1 cellular context compared by ENCODE assay signal in the genomic region with DNA sequence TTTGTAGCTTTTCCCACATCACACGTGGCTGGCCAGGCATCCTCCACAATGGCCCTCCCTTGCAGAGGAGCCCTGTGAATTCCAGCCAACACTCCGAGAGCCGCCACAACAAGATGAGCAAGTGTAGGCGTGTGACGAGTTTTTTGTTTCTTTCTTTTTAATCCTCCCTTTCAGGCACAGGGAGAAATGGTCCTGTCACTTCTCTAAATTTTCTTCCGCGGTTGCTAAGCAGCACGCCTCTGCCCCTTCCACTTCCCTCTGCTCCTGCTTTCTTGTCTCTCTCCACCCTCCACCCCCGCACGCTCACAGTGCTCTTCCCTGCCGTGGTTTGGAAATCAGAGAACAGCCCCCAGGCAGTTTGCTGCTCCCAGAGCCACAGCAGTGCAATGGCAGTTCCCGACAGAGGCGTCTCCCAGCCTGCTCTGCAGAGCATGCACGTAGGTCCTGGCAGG.
A peak's percentile ranks its signal among the peaks of the same experiment; 100 is the strongest.
TF ChIP-seq lines count a peak whose summit lies in the region.

No MANE protein-coding gene starts in this region.

TF ChIP-seq in HepG2, 621 proteins besides CTCF, POLR2A, EP300 and RAD21 (continued from another document):
- TF ChIP-seq, protein P1, sequence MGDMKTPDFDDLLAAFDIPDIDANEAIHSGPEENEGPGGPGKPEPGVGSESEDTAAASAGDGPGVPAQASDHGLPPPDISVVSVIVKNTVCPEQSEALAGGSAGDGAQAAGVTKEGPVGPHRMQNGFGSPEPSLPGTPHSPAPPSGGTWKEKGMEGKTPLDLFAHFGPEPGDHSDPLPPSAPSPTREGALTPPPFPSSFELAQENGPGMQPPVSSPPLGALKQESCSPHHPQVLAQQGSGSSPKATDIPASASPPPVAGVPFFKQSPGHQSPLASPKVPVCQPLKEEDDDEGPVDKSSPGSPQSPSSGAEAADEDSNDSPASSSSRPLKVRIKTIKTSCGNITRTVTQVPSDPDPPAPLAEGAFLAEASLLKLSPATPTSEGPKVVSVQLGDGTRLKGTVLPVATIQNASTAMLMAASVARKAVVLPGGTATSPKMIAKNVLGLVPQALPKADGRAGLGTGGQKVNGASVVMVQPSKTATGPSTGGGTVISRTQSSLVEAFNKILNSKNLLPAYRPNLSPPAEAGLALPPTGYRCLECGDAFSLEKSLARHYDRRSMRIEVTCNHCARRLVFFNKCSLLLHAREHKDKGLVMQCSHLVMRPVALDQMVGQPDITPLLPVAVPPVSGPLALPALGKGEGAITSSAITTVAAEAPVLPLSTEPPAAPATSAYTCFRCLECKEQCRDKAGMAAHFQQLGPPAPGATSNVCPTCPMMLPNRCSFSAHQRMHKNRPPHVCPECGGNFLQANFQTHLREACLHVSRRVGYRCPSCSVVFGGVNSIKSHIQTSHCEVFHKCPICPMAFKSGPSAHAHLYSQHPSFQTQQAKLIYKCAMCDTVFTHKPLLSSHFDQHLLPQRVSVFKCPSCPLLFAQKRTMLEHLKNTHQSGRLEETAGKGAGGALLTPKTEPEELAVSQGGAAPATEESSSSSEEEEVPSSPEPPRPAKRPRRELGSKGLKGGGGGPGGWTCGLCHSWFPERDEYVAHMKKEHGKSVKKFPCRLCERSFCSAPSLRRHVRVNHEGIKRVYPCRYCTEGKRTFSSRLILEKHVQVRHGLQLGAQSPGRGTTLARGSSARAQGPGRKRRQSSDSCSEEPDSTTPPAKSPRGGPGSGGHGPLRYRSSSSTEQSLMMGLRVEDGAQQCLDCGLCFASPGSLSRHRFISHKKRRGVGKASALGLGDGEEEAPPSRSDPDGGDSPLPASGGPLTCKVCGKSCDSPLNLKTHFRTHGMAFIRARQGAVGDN (CRISPR knock-in tag; IDR thresholded peaks at IDR 0.05), result peak; percentile 36; the same call in 1 of the 2 replicates
- 0 out of 2 replicates have a peak, but pooled peaks have one; percentile 39 for TF ChIP-seq ZSCAN25 (CRISPR knock-in tag; IDR thresholded peaks at IDR 0.05)
